1 cellular context compared by ENCODE assay signal in the genomic region with DNA sequence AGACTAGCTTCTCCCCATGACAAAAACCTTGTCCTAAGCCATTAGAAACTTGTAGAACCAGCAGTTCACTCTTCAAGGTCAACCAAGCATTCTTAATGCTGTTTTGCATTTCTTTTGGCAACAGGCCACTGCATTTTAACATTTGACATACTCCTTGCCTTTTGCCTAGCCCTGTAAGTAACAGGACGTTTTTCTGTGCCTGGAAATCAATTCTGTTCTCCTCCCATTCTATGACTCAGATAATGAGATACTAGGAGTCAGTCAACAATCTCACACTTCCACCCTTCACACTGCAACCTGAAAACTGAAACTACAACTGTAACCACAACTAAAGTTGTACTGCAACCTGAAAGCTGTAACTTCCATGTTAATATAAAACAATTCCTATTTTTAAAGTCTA.
TF ChIP-seq lines count a peak whose summit lies in the region.

No MANE protein-coding gene starts in this region.

TF ChIP-seq in HepG2, 621 proteins besides CTCF, POLR2A, EP300 and RAD21 (continued from another document):
- TF ChIP-seq, protein P1, sequence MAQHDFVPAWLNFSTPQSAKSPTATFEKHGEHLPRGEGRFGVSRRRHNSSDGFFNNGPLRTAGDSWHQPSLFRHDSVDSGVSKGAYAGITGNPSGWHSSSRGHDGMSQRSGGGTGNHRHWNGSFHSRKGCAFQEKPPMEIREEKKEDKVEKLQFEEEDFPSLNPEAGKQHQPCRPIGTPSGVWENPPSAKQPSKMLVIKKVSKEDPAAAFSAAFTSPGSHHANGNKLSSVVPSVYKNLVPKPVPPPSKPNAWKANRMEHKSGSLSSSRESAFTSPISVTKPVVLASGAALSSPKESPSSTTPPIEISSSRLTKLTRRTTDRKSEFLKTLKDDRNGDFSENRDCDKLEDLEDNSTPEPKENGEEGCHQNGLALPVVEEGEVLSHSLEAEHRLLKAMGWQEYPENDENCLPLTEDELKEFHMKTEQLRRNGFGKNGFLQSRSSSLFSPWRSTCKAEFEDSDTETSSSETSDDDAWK (CRISPR knock-in tag; IDR thresholded peaks at IDR 0.05) = no peak
- TF ChIP-seq ZNF790 (CRISPR knock-in tag; IDR thresholded peaks at IDR 0.05; ENCODE audit: borderline replicate concordance) (no peak), RARA (CRISPR knock-in tag; IDR thresholded peaks at IDR 0.05) (no peak)
